In genomic region chr6:43773981-43774775, GRCh38 we compare ENCODE assay signal across 8 cellular contexts. TPM values are rescaled to one million over a fixed set of nuclear protein-coding genes. Genes with fewer than 3 reads are reported as not detected.
DNase-seq lines count a peak whose midpoint lies in the region; ATAC-seq, FAIRE-seq and TF ChIP-seq lines count a peak whose summit lies in the region.

No MANE protein-coding gene starts in this region.

- peaks cover 7% of the 10 kb centered on the region for H3K4me1 ChIP-seq in RWPE2 (ENCODE audit: insufficient read depth, poor library complexity, severe bottlenecking)
- peaks cover 42 to 59% of the 10 kb centered on the region in 2 donors for H3K4me1 ChIP-seq in gastrocnemius medialis

- H3K36me3 ChIP-seq in RWPE2 (ENCODE audit: low read depth): peaks cover 82% of the 10 kb centered on the region
- peaks cover 0 to 18% of the 10 kb centered on the region in 2 donors for H3K36me3 ChIP-seq in gastrocnemius medialis

- H3K9me3 ChIP-seq in RWPE2 (ENCODE audit: severe bottlenecking) (no peaks in the 10 kb centered on the region), gastrocnemius medialis (no peaks in the 10 kb centered on the region)

- no peak for TF ChIP-seq POLR2A in gastrocnemius medialis (IDR thresholded peaks at IDR 0.05)

- no peak for FAIRE-seq in HTR-8/SVneo (lab: Jason Lieb, UNC)

- H3K27ac ChIP-seq in RWPE2 (ENCODE audit: poor library complexity, severe bottlenecking) (peak overlapping the region; percentile 83), gastrocnemius medialis (peak overlapping the region; percentile 94 to 100 (median 98))

- in situ Hi-C loops in gastrocnemius medialis (cut with MboI; ENCODE audit: low sequenced_read_pairs in 4 of 4): loop anchor here in 1 of 4 donors (5.0 kb wide), 1 partner anchor 33 kb away; no protein-coding TSS in a partner anchor

- no peak for TF ChIP-seq CTCF in GM12865 (IDR thresholded peaks at IDR 0.05; ENCODE audit: insufficient read depth, low read depth, low read length, missing control alignments)
- no peak for TF ChIP-seq CTCF in RWPE2 (IDR thresholded peaks at IDR 0.05; ENCODE audit: poor library complexity, severe bottlenecking)
- TF ChIP-seq CTCF in fibroblast of the aortic adventitia (IDR thresholded peaks at IDR 0.05; ENCODE audit: insufficient read depth, low read length): peak; percentile 1
- TF ChIP-seq CTCF in gastrocnemius medialis (IDR thresholded peaks at IDR 0.05 in 4 of 5, conservative IDR thresholded peaks at IDR 0.05 in 1 of 5): no peak

- ATAC-seq in RWPE2 (ENCODE audit: low read depth): no peak
- no peak for ATAC-seq in gastrocnemius medialis
- no peak for ATAC-seq in GM21447 (IDR thresholded peaks at IDR 0.05; ENCODE audit: unreplicated experiment)

- H3K27me3 ChIP-seq in RWPE2 (ENCODE audit: insufficient read depth, poor library complexity, severe bottlenecking) (no peaks in the 10 kb centered on the region), gastrocnemius medialis (no peaks in the 10 kb centered on the region)

- H3K4me3 ChIP-seq in GM12865 (ENCODE audit: low read depth, low read length) (peak overlapping the region; percentile 88), RWPE2 (ENCODE audit: severe bottlenecking) (peak overlapping the region; percentile 81), fibroblast of the aortic adventitia (ENCODE audit: low read depth, low read length) (peak overlapping the region; percentile 97), gastrocnemius medialis (peak overlapping the region; percentile 74 to 91 (median 85))

- intact Hi-C loops in gastrocnemius medialis (cut with DNase I; ENCODE audit: low total_unique reads): loop anchor here (5.0 kb wide), 2 partner anchors 448 to 473 kb away; partner anchors contain the start of genes HSP90AB1 and SLC29A1

- DNase-seq in GM12865 (ENCODE audit: low read depth): no peak
- no peak for DNase-seq in RWPE2 (ENCODE audit: low spot score)
- DNase-seq in fibroblast of the aortic adventitia (ENCODE audit: low read depth): no peak
- peak in 1 of 2 donors; percentile 34 for DNase-seq in gastrocnemius medialis
- no peak for DNase-seq in HTR-8/SVneo (ENCODE audit: insufficient read length, low spot score)
- no peak for DNase-seq in DMS 273 treated with DMSO at 0.1 percent for 48 hours (lab: John Stamatoyannopoulos, UW)
- DNase-seq in DMS153 (lab: John Stamatoyannopoulos, UW): no peak

RNA-seq across cellular contexts. Expression of gene VEGFA, which starts 4.2 kb away (rescaled TPM):
- total RNA-seq in fibroblast of the aortic adventitia (ENCODE audit: low replicate concordance): 98.9 and 163 TPM in 2 replicates
- 100 to 1,000 TPM in 3 of 4 donors, 10 to 100 TPM in 1; 66.4 to 195 (median 149) TPM for total RNA-seq in gastrocnemius medialis
